1 cellular context compared by ENCODE assay signal in the genomic region with DNA sequence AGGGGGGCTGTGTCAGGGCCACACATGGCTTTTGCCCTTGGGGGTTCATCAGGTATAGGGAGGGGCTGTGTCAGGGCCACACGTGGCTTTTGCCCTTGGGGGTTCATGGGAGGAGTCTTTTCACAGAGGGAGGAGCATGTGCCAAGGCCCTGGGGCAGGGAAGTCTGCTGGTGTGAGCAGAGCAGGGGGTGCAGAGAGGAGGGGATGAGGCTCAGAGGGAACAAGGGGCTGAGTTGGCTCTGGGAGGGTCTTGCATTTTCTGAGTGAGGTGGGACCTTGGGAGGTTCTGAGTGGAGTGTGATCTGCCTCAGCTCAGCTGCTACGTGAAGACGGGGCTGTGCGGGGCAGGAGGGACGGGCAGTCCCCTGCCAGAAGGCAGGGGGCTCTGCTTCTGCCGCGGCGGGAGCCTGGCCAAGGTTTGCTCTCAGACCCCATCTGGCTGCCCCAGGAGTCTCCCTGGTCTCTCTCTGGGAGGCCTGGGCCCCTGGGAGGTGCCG.
TF ChIP-seq lines count a peak whose summit lies in the region.

No MANE protein-coding gene starts in this region.

TF ChIP-seq in K562, 482 proteins besides CTCF, POLR2A, EP300 and RAD21:
- peak in 1 of 2 experiments; percentile 25; a peak in 1 of 4 replicates for TF ChIP-seq RCOR1 (IDR thresholded peaks at IDR 0.05; ENCODE audit: borderline replicate concordance in 1 of 2, low read depth in 2 of 2, low read length in 2 of 2)
- peak; percentile 83 for TF ChIP-seq BCOR (IDR thresholded peaks at IDR 0.05)
- no peak for TF ChIP-seq BMI1 (IDR thresholded peaks at IDR 0.05; ENCODE audit: low read length)
- peak; percentile 59 to 77 for TF ChIP-seq KDM1A (IDR thresholded peaks at IDR 0.05)
- peak; percentile 70 for TF ChIP-seq ETV1 (tag; conservative IDR thresholded peaks at IDR 0.05; ENCODE audit: low read depth)
